Comparison of ENCODE assay signal across 22 cellular contexts in genomic region chr15:39193611-39194010, GRCh38.
A peak's percentile ranks its signal among the peaks of the same experiment; 100 is the strongest.
DNase-seq lines count a peak whose midpoint lies in the region; ATAC-seq, FAIRE-seq and TF ChIP-seq lines count a peak whose summit lies in the region.
"Had no signal": no experiment of that assay in that cellular context is flagged by ENCODE, and none has a peak within 500 bp of the region (broad histone marks: within the 10 kb centered on the region; RNA-seq: fewer than 3 reads in every experiment).

No MANE protein-coding gene starts in this region.

- H3K9ac ChIP-seq in astrocyte (ENCODE audit: low read length) = no peak overlapping the region

- TF ChIP-seq POLR2A in breast epithelium (IDR thresholded peaks at IDR 0.05) = no peak

- no peaks in the 10 kb centered on the region for H3K4me1 ChIP-seq in breast epithelium
- H3K4me1 ChIP-seq in astrocyte (ENCODE audit: insufficient read depth, low read length) = peaks cover 46% of the 10 kb centered on the region

- H3K27me3 ChIP-seq in breast epithelium (no peaks in the 10 kb centered on the region), astrocyte (ENCODE audit: insufficient read depth, low read length) (no peaks in the 10 kb centered on the region)

- H2AFZ ChIP-seq in astrocyte (ENCODE audit: low read depth, low read length) = no peak overlapping the region

- H3K36me3 Mint-ChIP-seq in MCF 10A (ENCODE audit: insufficient read depth, unreplicated experiment) (no peaks in the 10 kb centered on the region), astrocyte (ENCODE audit: low read depth, unreplicated experiment) (no peaks in the 10 kb centered on the region), mesothelial cell of epicardium (no peaks in the 10 kb centered on the region)
- H3K36me3 Mint-ChIP-seq in activated CD8-positive, alpha-beta T cell treated with anti-CD3 and anti-CD28 coated beads, Interleukin-2, amount 10 ng/mL, durations not matched to agents 7 days and 5 days (ENCODE audit: low read depth) = no peaks in the 10 kb centered on the region
- H3K36me3 Mint-ChIP-seq: CD14-positive monocyte had no signal

- H3K4me3 ChIP-seq in breast epithelium = no peak overlapping the region
- H3K4me3 ChIP-seq in astrocyte (ENCODE audit: insufficient read depth, low read depth, low read length) = no peak overlapping the region
- H3K4me3 ChIP-seq: HAP-1, K562 had no signal

- H3K4me1 Mint-ChIP-seq in MCF 10A (ENCODE audit: insufficient read depth, unreplicated experiment) (peaks cover 62% of the 10 kb centered on the region), astrocyte (ENCODE audit: low read depth, unreplicated experiment) (peaks cover 53% of the 10 kb centered on the region), mesothelial cell of epicardium (peaks cover 32% of the 10 kb centered on the region)
- no peaks in the 10 kb centered on the region for H3K4me1 Mint-ChIP-seq in activated CD8-positive, alpha-beta T cell treated with anti-CD3 and anti-CD28 coated beads, Interleukin-2, amount 10 ng/mL, durations not matched to agents 7 days and 5 days (ENCODE audit: low read depth)

- H3K27ac Mint-ChIP-seq in MCF 10A (ENCODE audit: low read depth, unreplicated experiment) (peak overlapping the region; percentile 88), astrocyte (ENCODE audit: unreplicated experiment) (peak overlapping the region; percentile 49), mesothelial cell of epicardium (peak overlapping the region; percentile 64)
- no peak overlapping the region for H3K27ac Mint-ChIP-seq in activated CD8-positive, alpha-beta T cell treated with anti-CD3 and anti-CD28 coated beads, Interleukin-2, amount 10 ng/mL, durations not matched to agents 7 days and 5 days
- H3K27ac Mint-ChIP-seq: CD14-positive monocyte had no signal

- H3K4me2 ChIP-seq in astrocyte (ENCODE audit: low read length) = no peak overlapping the region

- H3K27me3 Mint-ChIP-seq in MCF 10A (ENCODE audit: insufficient read depth, unreplicated experiment) = no peaks in the 10 kb centered on the region
- H3K27me3 Mint-ChIP-seq in astrocyte (ENCODE audit: low read depth, unreplicated experiment) = no peaks in the 10 kb centered on the region
- no peaks in the 10 kb centered on the region for H3K27me3 Mint-ChIP-seq in mesothelial cell of epicardium (ENCODE audit: low read depth)
- H3K27me3 Mint-ChIP-seq in activated CD8-positive, alpha-beta T cell treated with anti-CD3 and anti-CD28 coated beads, Interleukin-2, amount 10 ng/mL, durations not matched to agents 7 days and 5 days (ENCODE audit: low read depth) = peaks cover 10% of the 10 kb centered on the region

- H3K9me3 Mint-ChIP-seq in MCF 10A (ENCODE audit: unreplicated experiment) (no peaks in the 10 kb centered on the region), astrocyte (ENCODE audit: unreplicated experiment) (peaks cover 3% of the 10 kb centered on the region), mesothelial cell of epicardium (peaks cover 3% of the 10 kb centered on the region)
- H3K9me3 Mint-ChIP-seq in activated CD8-positive, alpha-beta T cell treated with anti-CD3 and anti-CD28 coated beads, Interleukin-2, amount 10 ng/mL, durations not matched to agents 7 days and 5 days (ENCODE audit: insufficient read depth) = no peaks in the 10 kb centered on the region

- no peak for FAIRE-seq in astrocyte (lab: Jason Lieb, UNC)
- FAIRE-seq in RCC 7860 (lab: Jason Lieb, UNC) = no peak
- FAIRE-seq: G401.6, GM12891, K562 had no signal

- intact Hi-C loops in MCF 10A (cut with micrococcal nuclease) (no loop called here), breast epithelium (cut with DNase I; ENCODE audit: low total_unique reads) (no loop called here)

- H3K36me3 ChIP-seq in breast epithelium = no peaks in the 10 kb centered on the region
- H3K36me3 ChIP-seq in astrocyte (ENCODE audit: insufficient read depth, low read length) = no peaks in the 10 kb centered on the region
- H3K36me3 ChIP-seq: HAP-1 had no signal

- DNase-seq in MCF 10A (ENCODE audit: unreplicated experiment) (no peak), breast epithelium (ENCODE audit: low spot score in 2 of 2) (no peak), astrocyte (ENCODE audit: low read depth) (no peak), mesothelial cell of epicardium (ENCODE audit: low spot score in 2 of 2, unreplicated experiment in 2 of 2) (no peak), SW480 (ENCODE audit: low spot score) (no peak), RCC 7860 (ENCODE audit: low spot score) (no peak)
- DNase-seq in activated CD8-positive, alpha-beta T cell treated with anti-CD3 and anti-CD28 coated beads, Interleukin-2, amount 10 ng/mL, durations not matched to agents 7 days and 5 days = no peak
- DNase-seq: COR-L47, DMS79, MM.1S, NCI-H1417, NCI-H1930, NCI-H2171, NCI-H774 had no signal

- no peaks in the 10 kb centered on the region for H3K79me2 ChIP-seq in astrocyte (ENCODE audit: insufficient read depth, low read length)

- H3K27ac ChIP-seq in breast epithelium (no peak overlapping the region), astrocyte (ENCODE audit: low read depth, low read length) (no peak overlapping the region)
- H3K27ac ChIP-seq: HL-60 had no signal

- no peak overlapping the region for H3K4me3 Mint-ChIP-seq in MCF 10A (ENCODE audit: unreplicated experiment)
- H3K4me3 Mint-ChIP-seq in astrocyte (ENCODE audit: unreplicated experiment) = no peak overlapping the region
- no peak overlapping the region for H3K4me3 Mint-ChIP-seq in mesothelial cell of epicardium
- H3K4me3 Mint-ChIP-seq in activated CD8-positive, alpha-beta T cell treated with anti-CD3 and anti-CD28 coated beads, Interleukin-2, amount 10 ng/mL, durations not matched to agents 7 days and 5 days = no peak overlapping the region
- H3K4me3 Mint-ChIP-seq: CD14-positive monocyte had no signal

- no TSS peak for BruUV-seq in MCF 10A (replicated peaks; lab: Mats Ljungman, UMichigan)

- H3K9me3 ChIP-seq in breast epithelium (no peaks in the 10 kb centered on the region), astrocyte (ENCODE audit: insufficient read depth, low read depth, low read length) (no peaks in the 10 kb centered on the region)
- H3K9me3 ChIP-seq: HAP-1 had no signal

- POLR2A ChIA-PET in MCF 10A (lab: Yijun Ruan, JAX) = interaction anchor here (1.1 to 1.2 kb wide), 2 partner anchors 10 to 198 kb away, joined by 3 to 4 read pairs; no protein-coding TSS in a partner anchor
- POLR2A ChIA-PET in activated CD8-positive, alpha-beta T cell treated with anti-CD3 and anti-CD28 coated beads, Interleukin-2, amount 10 ng/mL, durations not matched to agents 7 days and 5 days (lab: Charles Lee) = no interaction called here

- no peak for TF ChIP-seq CTCF in MCF 10A (IDR thresholded peaks at IDR 0.05; ENCODE audit: unreplicated experiment)
- no peak for TF ChIP-seq CTCF in breast epithelium (IDR thresholded peaks at IDR 0.05)
- no peak for TF ChIP-seq CTCF in astrocyte (IDR thresholded peaks at IDR 0.05; ENCODE audit: insufficient read depth, low read depth, low read length)
- no peak for TF ChIP-seq CTCF in mesothelial cell of epicardium (IDR thresholded peaks at IDR 0.05; ENCODE audit: unreplicated experiment)

- no peak for ATAC-seq in activated CD8-positive, alpha-beta T cell treated with anti-CD3 and anti-CD28 coated beads, Interleukin-2, amount 10 ng/mL, durations not matched to agents 7 days and 5 days
- ATAC-seq in HG03097 (IDR thresholded peaks at IDR 0.05; ENCODE audit: low FRiP score, unreplicated experiment) = no peak
- ATAC-seq: K562, Panc1 had no signal

- CTCF ChIA-PET in MCF 10A (lab: Yijun Ruan, JAX) = interaction anchor here (0.6 to 1.4 kb wide), 3 partner anchors 7 to 65 kb away, joined by 3 to 5 read pairs (median 4); no protein-coding TSS in a partner anchor
- CTCF ChIA-PET in activated CD8-positive, alpha-beta T cell treated with anti-CD3 and anti-CD28 coated beads, Interleukin-2, amount 10 ng/mL, durations not matched to agents 7 days and 5 days (lab: Charles Lee) = no interaction called here

- no peaks in the 10 kb centered on the region for H4K20me1 ChIP-seq in astrocyte (ENCODE audit: insufficient read depth, low read length)
